ENCODE assay signal across 26 cellular contexts in genomic region chr16:10708969-10709368, GRCh38. TPM values are rescaled to one million over a fixed set of nuclear protein-coding genes. Genes with fewer than 3 reads are reported as not detected.
"Had no signal": no experiment of that assay in that cellular context is flagged by ENCODE, and none has a peak within 500 bp of the region (broad histone marks: within the 10 kb centered on the region; RNA-seq: fewer than 3 reads in every experiment).

No MANE protein-coding gene starts in this region.

- H3K4me3 ChIP-seq: cardiac muscle cell, SK-N-MC had no signal

- DNase-seq: activated CD4-positive, alpha-beta T cell treated with anti-CD3 and anti-CD28 coated beads for 36 hours; activated CD4-positive, alpha-beta T cell treated with anti-CD3 and anti-CD28 coated beads, Interleukin-2, amount 50 U/mL, for 48 hours; activated CD8-positive, alpha-beta memory T cell treated with anti-CD3 and anti-CD28 coated beads for 24 hours; activated effector memory CD4-positive, alpha-beta T cell treated with anti-CD3 and anti-CD28 coated beads, Interleukin-2, amount 50 U/mL, for 16 hours; activated naive CD4-positive, alpha-beta T cell treated with Interleukin-2 at 50 U/mL for 16 hours; activated T-cell treated with anti-CD3 and anti-CD28 coated beads, Interleukin-2, amount 50 U/mL, for 4 hours; amygdala; cerebellar nuclear complex; MM.1S; NCI-H1105; NCI-H1436; NCI-H1694 treated with DMSO at 0.1 percent for 48 hours; NCI-H2081; NCI-H510A treated with DMSO at 0.1 percent for 48 hours; NCI-H69; T-helper 1 cell; WERI-Rb-1 had no signal

- H3K9ac ChIP-seq: KMS-11 had no signal

- H3K4me3 Mint-ChIP-seq: activated CD4-positive, alpha-beta T cell treated with anti-CD3 and anti-CD28 coated beads for 36 hours; activated naive CD8-positive, alpha-beta T cell; activated T-cell treated with anti-CD3 and anti-CD28 coated beads, Interleukin-2, amount 50 U/mL, for 4 hours; brain had no signal

- H3K27me3 ChIP-seq: cardiac muscle cell had no signal

- H3K9me3 Mint-ChIP-seq: activated T-cell treated with anti-CD3 and anti-CD28 coated beads, Interleukin-2, amount 50 U/mL, for 4 hours had no signal

- H3K36me3 ChIP-seq: cardiac muscle cell, WERI-Rb-1 had no signal

- H3K36me3 Mint-ChIP-seq: activated naive CD8-positive, alpha-beta T cell; brain had no signal

- H3K27ac ChIP-seq: cardiac muscle cell, KMS-11, SK-N-MC, WERI-Rb-1 had no signal

- H3K27ac Mint-ChIP-seq: activated CD4-positive, alpha-beta T cell treated with anti-CD3 and anti-CD28 coated beads for 36 hours; activated naive CD8-positive, alpha-beta T cell; brain had no signal

- ATAC-seq: activated CD4-positive, alpha-beta T cell treated with anti-CD3 and anti-CD28 coated beads for 36 hours; activated T-cell treated with anti-CD3 and anti-CD28 coated beads, Interleukin-2, amount 50 U/mL, for 4 hours; Right ventricle myocardium inferior had no signal

- H3K4me2 ChIP-seq: KMS-11 had no signal

- H3K4me1 Mint-ChIP-seq: activated CD4-positive, alpha-beta T cell treated with anti-CD3 and anti-CD28 coated beads for 36 hours; brain had no signal

RNA-seq across cellular contexts. Expression of gene TEKT5, which starts 14.2 kb away (rescaled TPM):
- total RNA-seq: activated T-cell treated with anti-CD3 and anti-CD28 coated beads, Interleukin-2, amount 50 U/mL, for 4 hours; astrocyte; Right ventricle myocardium inferior; RPMI7951; T-helper 2 cell treated with Interferon-gamma antibody and Interleukin-4, amounts not matched to agents 100 ng/mL and 5 ng/mL, for 36 hours had no signal
